Comparison of ENCODE assay signal across 9 cellular contexts in the genomic region with DNA sequence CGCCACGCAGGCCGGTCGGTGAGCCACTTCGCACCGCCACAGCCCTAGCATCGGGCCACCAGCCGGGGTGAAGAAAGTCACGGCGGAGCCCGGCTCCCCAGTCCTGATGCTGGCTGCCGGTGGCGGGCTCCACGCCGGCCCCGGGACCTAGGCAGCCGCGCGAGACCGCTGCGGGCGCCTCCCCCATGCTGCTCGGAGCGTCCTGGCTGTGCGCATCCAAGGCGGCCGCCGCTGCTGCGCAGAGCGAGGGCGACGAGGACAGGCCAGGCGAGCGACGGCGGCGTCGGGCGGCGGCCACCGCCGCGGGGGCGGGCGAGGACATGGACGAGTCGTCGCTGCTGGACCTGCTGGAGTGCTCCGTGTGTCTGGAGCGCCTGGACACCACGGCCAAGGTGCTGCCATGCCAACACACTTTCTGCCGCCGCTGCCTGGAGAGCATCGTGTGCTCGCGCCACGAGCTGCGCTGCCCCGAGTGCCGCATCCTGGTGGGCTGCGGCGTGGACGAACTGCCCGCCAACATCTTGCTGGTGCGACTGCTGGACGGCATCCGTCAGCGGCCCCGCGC. TPM values are rescaled to one million over a fixed set of nuclear protein-coding genes. Genes with fewer than 3 reads are reported as not detected.
DNase-seq lines count a peak whose midpoint lies in the region; ATAC-seq lines count a peak whose summit lies in the region.
"Had no signal": no experiment of that assay in that cellular context is flagged by ENCODE, and none has a peak within 500 bp of the region (broad histone marks: within the 10 kb centered on the region; RNA-seq: fewer than 3 reads in every experiment).

No MANE protein-coding gene starts in this region.

- DNase-seq in ELR (ENCODE audit: low read depth): peak; percentile 43
- DNase-seq in left cardiac atrium: peak; percentile 46
- peak; percentile 87 for DNase-seq in posterior vena cava (ENCODE audit: low spot score)
- DNase-seq in NCI-H446 treated with DMSO at 0.1 percent for 48 hours (lab: John Stamatoyannopoulos, UW): no peak
- DNase-seq in NCI-H1105 (lab: John Stamatoyannopoulos, UW): no peak

- no peaks in the 10 kb centered on the region for H3K9me3 Mint-ChIP-seq in activated T-helper 17 cell treated with anti-CD3 and anti-CD28 coated beads, Interleukin-2, amount 50 U/mL, for 72 hours
- H3K9me3 Mint-ChIP-seq: IgD-negative memory B cell had no signal

- intact Hi-C loops in left cardiac atrium (cut with DNase I): loop anchor here (5.0 kb wide), 3 partner anchors 73 to 378 kb away; no protein-coding TSS in a partner anchor
- intact Hi-C loops in posterior vena cava (cut with DNase I): loop anchor here (2.0 to 10.0 kb wide), 4 partner anchors 193 to 595 kb away; no protein-coding TSS in a partner anchor

- peaks cover 8% of the 10 kb centered on the region for H3K4me1 Mint-ChIP-seq in activated T-helper 17 cell treated with anti-CD3 and anti-CD28 coated beads, Interleukin-2, amount 50 U/mL, for 72 hours

- ATAC-seq in HG03354 (IDR thresholded peaks at IDR 0.05; ENCODE audit: poor library complexity, severe bottlenecking, unreplicated experiment) (peak; percentile 41), left cardiac atrium (peak; percentile 57 to 65), HG03039 (IDR thresholded peaks at IDR 0.05; ENCODE audit: unreplicated experiment) (no peak)
- ATAC-seq in activated T-helper 17 cell treated with anti-CD3 and anti-CD28 coated beads, Interleukin-2, amount 50 U/mL, for 72 hours (replicated peaks): peak; percentile 33

- H3K27me3 Mint-ChIP-seq in activated T-helper 17 cell treated with anti-CD3 and anti-CD28 coated beads, Interleukin-2, amount 50 U/mL, for 72 hours: peaks cover 60% of the 10 kb centered on the region

- H3K4me3 Mint-ChIP-seq in activated T-helper 17 cell treated with anti-CD3 and anti-CD28 coated beads, Interleukin-2, amount 50 U/mL, for 72 hours: no peak overlapping the region

- H3K27ac Mint-ChIP-seq in activated T-helper 17 cell treated with anti-CD3 and anti-CD28 coated beads, Interleukin-2, amount 50 U/mL, for 72 hours: no peak overlapping the region

- peaks cover 9% of the 10 kb centered on the region for H3K36me3 Mint-ChIP-seq in activated T-helper 17 cell treated with anti-CD3 and anti-CD28 coated beads, Interleukin-2, amount 50 U/mL, for 72 hours (ENCODE audit: low read depth)

RNA-seq across cellular contexts. Expression of gene SH3RF3, which starts 0.4 kb away (rescaled TPM):
- under 1 TPM in 1 of 2 donors, not detected in 1; 0.05 TPM for total RNA-seq in activated T-helper 17 cell treated with anti-CD3 and anti-CD28 coated beads, Interleukin-2, amount 50 U/mL, for 72 hours
- total RNA-seq in left cardiac atrium (1 to 10 TPM; 8.8 to 9.4 TPM), posterior vena cava (10 to 100 TPM; 10.1 to 14.1 TPM)

Comparison
In these comparisons a context has a peak if more than half of its experiments do, and no peak if none do; other contexts are left out.
1. DNase-seq: peak in ELR (single experiment), left cardiac atrium (single experiment) and posterior vena cava (single experiment); none in NCI-H446 treated with DMSO at 0.1 percent for 48 hours (single experiment) and NCI-H1105 (single experiment).
2. RNA of gene SH3RF3, which starts 0.4 kb away (total RNA-seq): 10.1 to 14.1 TPM in posterior vena cava and 8.8 to 9.4 TPM in left cardiac atrium; 0.05 TPM in activated T-helper 17 cell treated with anti-CD3 and anti-CD28 coated beads, Interleukin-2, amount 50 U/mL, for 72 hours; every median in the first group is over 4 times any median in the second.